1 cellular context compared by ENCODE assay signal in genomic region chr1:229354226-229354625, GRCh38.
TF ChIP-seq lines count a peak whose summit lies in the region.

No MANE protein-coding gene starts in this region.

TF ChIP-seq in HEK293, 187 proteins besides CTCF, POLR2A, EP300 and RAD21 (continued from another document):
- TF ChIP-seq ZBTB11 (tag by site-specific recombination; conservative IDR thresholded peaks at IDR 0.05; ENCODE audit: low read depth) (no peak), ZNF26 (tag by site-specific recombination; IDR thresholded peaks at IDR 0.05) (no peak), ZNF169 (tag by site-specific recombination; IDR thresholded peaks at IDR 0.05) (no peak), ZNF664 (tag by site-specific recombination; IDR thresholded peaks at IDR 0.05) (no peak), ZNF785 (tag by site-specific recombination; IDR thresholded peaks at IDR 0.05) (no peak), ZNF704 (tag by site-specific recombination; IDR thresholded peaks at IDR 0.05) (no peak), TRIM28 (IDR thresholded peaks at IDR 0.05; ENCODE audit: borderline replicate concordance, low read length) (peak; percentile 84; the same call in 1 of the 2 replicates), ZNF132 (tag by site-specific recombination; IDR thresholded peaks at IDR 0.05; ENCODE audit: borderline replicate concordance) (no peak), ZNF701 (tag by site-specific recombination; IDR thresholded peaks at IDR 0.05) (no peak), ZNF626 (tag by site-specific recombination; IDR thresholded peaks at IDR 0.05) (peak; percentile 77; the same call in 1 of the 2 replicates), ZNF518A (tag by site-specific recombination; conservative IDR thresholded peaks at IDR 0.05; ENCODE audit: low read depth) (0 out of 2 replicates have a peak, but pooled peaks have one; percentile 21), KLF16 (tag by site-specific recombination; IDR thresholded peaks at IDR 0.05) (no peak), REST (tag by site-specific recombination; IDR thresholded peaks at IDR 0.05) (no peak), ZNF202 (tag by site-specific recombination; IDR thresholded peaks at IDR 0.05; ENCODE audit: borderline replicate concordance) (no peak), ZNF146 (tag by site-specific recombination; IDR thresholded peaks at IDR 0.05) (no peak), GFI1B (tag by site-specific recombination; IDR thresholded peaks at IDR 0.05) (no peak), BCL11B (tag by site-specific recombination; IDR thresholded peaks at IDR 0.05; ENCODE audit: low read depth) (no peak), SP2 (tag by site-specific recombination; IDR thresholded peaks at IDR 0.05) (no peak), ZNF792 (tag by site-specific recombination; IDR thresholded peaks at IDR 0.05) (no peak), ZNF639 (tag by site-specific recombination; IDR thresholded peaks at IDR 0.05) (no peak), ZNF23 (tag by site-specific recombination; IDR thresholded peaks at IDR 0.05; ENCODE audit: borderline replicate concordance) (no peak), ZBTB1 (tag by site-specific recombination; IDR thresholded peaks at IDR 0.05) (no peak), ZNF184 (tag by site-specific recombination; IDR thresholded peaks at IDR 0.05) (no peak), ZNF114 (tag by site-specific recombination; IDR thresholded peaks at IDR 0.05) (no peak), ZNF175 (tag by site-specific recombination; IDR thresholded peaks at IDR 0.05) (no peak), ZSCAN4 (tag by site-specific recombination; IDR thresholded peaks at IDR 0.05) (no peak), ZNF580 (tag by site-specific recombination; IDR thresholded peaks at IDR 0.05) (peak; percentile 66; the same call in 1 of the 2 replicates)
